ENCODE assay signal across 15 cellular contexts in genomic region chr17:81334987-81335386, GRCh38. TPM values are rescaled to one million over a fixed set of nuclear protein-coding genes. Genes with fewer than 3 reads are reported as not detected.
DNase-seq lines count a peak whose midpoint lies in the region; ATAC-seq and TF ChIP-seq lines count a peak whose summit lies in the region.
"Had no signal": no experiment of that assay in that cellular context is flagged by ENCODE, and none has a peak within 500 bp of the region (broad histone marks: within the 10 kb centered on the region; RNA-seq: fewer than 3 reads in every experiment).

No MANE protein-coding gene starts in this region.

- H3K4me3 Mint-ChIP-seq in progenitor cell of endocrine pancreas (ENCODE audit: low read depth) = no peak overlapping the region

- CTCF ChIA-PET in HEK293 (lab: Yijun Ruan, JAX) = interaction anchor here (0.9 to 1.6 kb wide), 4 partner anchors 10 to 150 kb away, joined by 4 to 5 read pairs (median 5); no protein-coding TSS in a partner anchor

- H3K4me2 ChIP-seq in BLaER1 = peak overlapping the region; percentile 87

- no peak for DNase-seq in body of pancreas
- DNase-seq in progenitor cell of endocrine pancreas (ENCODE audit: low spot score, unreplicated experiment) = no peak
- DNase-seq in activated gamma-delta T cell (lab: John Stamatoyannopoulos, UW) = no peak
- DNase-seq in putamen (ENCODE audit: low spot score) = no peak
- DNase-seq: COR-L47, GDM1, NCI-H1417 treated with DMSO at 0.1 percent for 48 hours, NCI-H1930, NCI-H345, NCI-H524 treated with DMSO at 0.1 percent for 48 hours had no signal

- peak overlapping the region; percentile 92 for H3K27ac Mint-ChIP-seq in progenitor cell of endocrine pancreas

- TF ChIP-seq CTCF in HEK293 (tag by site-specific recombination; IDR thresholded peaks at IDR 0.05) (no peak), body of pancreas (IDR thresholded peaks at IDR 0.05) (no peak), progenitor cell of endocrine pancreas (IDR thresholded peaks at IDR 0.05; ENCODE audit: unreplicated experiment) (no peak)

- H4K20me1 ChIP-seq in BLaER1 = peaks cover 67% of the 10 kb centered on the region

- H3K9ac ChIP-seq in BLaER1 = no peak overlapping the region

- H3K36me3 ChIP-seq in BLaER1 (0 out of 2 replicates have a peak, but pooled peaks cover 5% of the 10 kb centered on the region), HEK293 (ENCODE audit: control insufficient read depth in 2 of 2, insufficient read depth in 1 of 2, low read length in 2 of 2) (no peaks in the 10 kb centered on the region), body of pancreas (replicated peaks in 1 of 2; ENCODE audit: insufficient read depth in 1 of 2, low read depth in 2 of 2) (no peaks in the 10 kb centered on the region)
- H3K36me3 ChIP-seq: SJCRH30 had no signal

- H3K9me3 Mint-ChIP-seq in progenitor cell of endocrine pancreas (ENCODE audit: low read depth) = no peaks in the 10 kb centered on the region

- H3K27me3 Mint-ChIP-seq in progenitor cell of endocrine pancreas = peaks cover 4% of the 10 kb centered on the region

- intact Hi-C loops in body of pancreas (cut with DNase I) = no loop called here

- no peaks in the 10 kb centered on the region for H3K9me3 ChIP-seq in BLaER1
- H3K9me3 ChIP-seq in HEK293 (ENCODE audit: control insufficient read depth, insufficient read depth, low read depth, low read length) = no peaks in the 10 kb centered on the region
- no peaks in the 10 kb centered on the region for H3K9me3 ChIP-seq in body of pancreas
- H3K9me3 ChIP-seq: SJCRH30 had no signal

- peaks cover 59% of the 10 kb centered on the region for H3K4me1 Mint-ChIP-seq in progenitor cell of endocrine pancreas (ENCODE audit: low read depth)

- no peak overlapping the region for H3K27ac ChIP-seq in BLaER1
- H3K27ac ChIP-seq in HEK293 (ENCODE audit: extremely low read depth, low read depth, low read length) = no peak overlapping the region
- peak overlapping the region in 3 of 4 donors; percentile 54 to 77 (median 57) for H3K27ac ChIP-seq in body of pancreas
- H3K27ac ChIP-seq: C4-2B, SJCRH30 had no signal

- H3K36me3 Mint-ChIP-seq in progenitor cell of endocrine pancreas (ENCODE audit: insufficient read depth) = no peaks in the 10 kb centered on the region

- H3K4me1 ChIP-seq in BLaER1 = peaks cover 95% of the 10 kb centered on the region
- H3K4me1 ChIP-seq in HEK293 (ENCODE audit: control insufficient read depth, insufficient read depth, low read length) = peaks cover 6% of the 10 kb centered on the region; the same call in 1 of the 2 replicates
- H3K4me1 ChIP-seq in body of pancreas = peaks cover 69% of the 10 kb centered on the region

- TF ChIP-seq POLR2A in body of pancreas (IDR thresholded peaks at IDR 0.05) = no peak

- 84% methylated on average over 11 of the region's 11 CpGs; no CpG with 5 or more reads in 1 of the 2 donors for WGBS in body of pancreas, 2 donors

- H3K4me3 ChIP-seq in BLaER1 (no peak overlapping the region), HEK293 (ENCODE audit: low read depth, low read length) (no peak overlapping the region), body of pancreas (no peak overlapping the region)
- H3K4me3 ChIP-seq: SJCRH30 had no signal

- no peak for ATAC-seq in body of pancreas
- ATAC-seq in HG02938 (IDR thresholded peaks at IDR 0.05; ENCODE audit: unreplicated experiment) = no peak

- H3K27me3 ChIP-seq in BLaER1 (no peaks in the 10 kb centered on the region), body of pancreas (no peaks in the 10 kb centered on the region)

- POLR2A ChIA-PET in HEK293 (lab: Yijun Ruan, JAX) = interaction anchor here (0.8 to 1.5 kb wide), 3 partner anchors 60 to 173 kb away, joined by 3 read pairs; partner anchors contain the start of gene BAHCC1

TF ChIP-seq in HEK293, 187 proteins besides CTCF, POLR2A, EP300 and RAD21:
- TF ChIP-seq BCL11B (tag by site-specific recombination; IDR thresholded peaks at IDR 0.05; ENCODE audit: low read depth) (no peak), ZNF335 (tag by site-specific recombination; conservative IDR thresholded peaks at IDR 0.05) (peak; percentile 20), PRDM4 (tag by site-specific recombination; IDR thresholded peaks at IDR 0.05) (peak; percentile 46; the same call in 1 of the 2 replicates)

RNA-seq across cellular contexts. Expression of gene SLC38A10, which starts 39.9 kb away (rescaled TPM):
- total RNA-seq in body of pancreas = 100 to 1,000 TPM; 102 to 203 TPM
- total RNA-seq in progenitor cell of endocrine pancreas = 128 and 130 TPM in 2 replicates

Comparison
In these comparisons a context has a peak if more than half of its experiments do, and no peak if none do; other contexts are left out.
1. H3K27ac ChIP-seq: peak in body of pancreas (3 of 4); none in BLaER1 (single experiment) and HEK293 (single experiment).